ENCODE assay signal across 28 cellular contexts in the genomic region with DNA sequence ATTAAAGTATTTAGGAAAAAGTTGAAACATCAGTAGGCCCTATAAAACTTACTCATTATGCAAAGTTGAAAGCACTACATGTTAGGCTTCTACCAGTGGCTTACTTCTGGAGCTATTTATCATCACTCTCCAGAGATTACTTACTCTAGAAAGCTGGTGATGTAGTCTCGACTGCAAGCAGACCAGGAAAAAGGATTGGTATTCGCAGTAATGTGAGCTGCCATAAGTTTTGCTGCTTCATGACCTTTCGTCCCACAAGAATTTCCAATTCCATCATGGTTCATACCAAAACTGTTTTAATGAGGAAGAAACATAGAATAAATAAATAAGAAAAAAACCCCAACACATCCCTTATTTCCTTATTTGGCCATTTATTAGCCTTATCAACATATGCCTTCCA.
DNase-seq lines count a peak whose midpoint lies in the region; ATAC-seq and TF ChIP-seq lines count a peak whose summit lies in the region.
"Had no signal": no experiment of that assay in that cellular context is flagged by ENCODE, and none has a peak within 500 bp of the region (broad histone marks: within the 10 kb centered on the region; RNA-seq: fewer than 3 reads in every experiment).

No MANE protein-coding gene starts in this region.

- H3K27ac ChIP-seq in gastrocnemius medialis, result no peak overlapping the region
- H3K27ac ChIP-seq: breast epithelium, coronary artery, esophagus muscularis mucosa, heart right ventricle, left lung, testis had no signal

- TF ChIP-seq POLR2A in gastrocnemius medialis (IDR thresholded peaks at IDR 0.05), result no peak

- peak overlapping the region; percentile 20 for H3K27ac Mint-ChIP-seq in osteocyte (ENCODE audit: unreplicated experiment)
- H3K27ac Mint-ChIP-seq: activated naive CD8-positive, alpha-beta T cell treated with anti-CD3 and anti-CD28 coated beads for 36 hours; activated T-helper 17 cell treated with anti-CD3 and anti-CD28 coated beads, Interleukin-2, amount 50 U/mL, for 72 hours; CD4-positive, alpha-beta T cell; IgD-negative memory B cell; naive thymus-derived CD4-positive, alpha-beta T cell; stimulated activated naive B cell treated with anti-CD40 and anti-IgM and Interleukin-4, amounts not matched to agents 10 μg/mL and 1 μg/mL and 100 μg/mL, for 72 hours had no signal

- TF ChIP-seq CTCF in BJ (IDR thresholded peaks at IDR 0.05; ENCODE audit: insufficient read depth, low read depth, low read length) (no peak), fibroblast of mammary gland (conservative IDR thresholded peaks at IDR 0.05; ENCODE audit: control insufficient read depth, insufficient read depth, low read depth, low read length) (no peak), osteocyte (IDR thresholded peaks at IDR 0.05) (no peak), gastrocnemius medialis (IDR thresholded peaks at IDR 0.05 in 4 of 5, conservative IDR thresholded peaks at IDR 0.05 in 1 of 5) (no peak)

- no peaks in the 10 kb centered on the region for H3K9me3 Mint-ChIP-seq in osteocyte (ENCODE audit: unreplicated experiment)
- H3K9me3 Mint-ChIP-seq: activated naive CD8-positive, alpha-beta T cell treated with anti-CD3 and anti-CD28 coated beads for 36 hours; activated T-helper 17 cell treated with anti-CD3 and anti-CD28 coated beads, Interleukin-2, amount 50 U/mL, for 72 hours; CD4-positive, alpha-beta T cell; IgD-negative memory B cell; naive thymus-derived CD4-positive, alpha-beta T cell; stimulated activated naive B cell treated with anti-CD40 and anti-IgM and Interleukin-4, amounts not matched to agents 10 μg/mL and 1 μg/mL and 100 μg/mL, for 72 hours had no signal

- POLR2A ChIA-PET in BJ (lab: Charles Lee), result no interaction called here

- H3K36me3 ChIP-seq in BJ (ENCODE audit: control insufficient read depth, insufficient read depth, low read length), result no peaks in the 10 kb centered on the region; the same call in 1 of the 2 replicates
- H3K36me3 ChIP-seq in gastrocnemius medialis, result no peaks in the 10 kb centered on the region
- H3K36me3 ChIP-seq: breast epithelium, esophagus muscularis mucosa, heart right ventricle, left lung had no signal

- H3K9me3 ChIP-seq in gastrocnemius medialis, result no peaks in the 10 kb centered on the region
- H3K9me3 ChIP-seq: breast epithelium, esophagus muscularis mucosa, heart right ventricle, left lung, testis had no signal

- in situ Hi-C loops in gastrocnemius medialis (cut with MboI; ENCODE audit: low sequenced_read_pairs in 4 of 4), result no loop called here

- peak; percentile 72 for DNase-seq in BJ (ENCODE audit: low read depth)
- peak; percentile 54 for DNase-seq in amniotic stem cell (lab: John Stamatoyannopoulos, UW)
- peak; percentile 57 for DNase-seq in fibroblast of mammary gland (ENCODE audit: low read depth)
- DNase-seq in osteocyte (ENCODE audit: extremely low spot score, unreplicated experiment), result no peak
- no peak for DNase-seq in OCI-M1 (lab: John Stamatoyannopoulos, UW)
- no peak for DNase-seq in KG1 (lab: John Stamatoyannopoulos, UW)
- DNase-seq in gastrocnemius medialis, result no peak
- DNase-seq in NOMO-1 (lab: John Stamatoyannopoulos, UW; ENCODE audit: unreplicated experiment in 2 of 2), result no peak
- DNase-seq: activated naive CD8-positive, alpha-beta T cell treated with anti-CD3 and anti-CD28 coated beads for 36 hours; CD4-positive, alpha-beta T cell; H7; heart right ventricle; left lung; naive thymus-derived CD4-positive, alpha-beta T cell; NCI-H1436; NCI-H446 treated with DMSO at 0.1 percent for 48 hours; occipital lobe; PC-3; Right ventricle myocardium superior; stimulated activated CD4-positive, alpha-beta T cell treated with anti-CD3 and anti-CD28 coated beads, Interleukin-4, amount 100 ng/mL, for 1 hour; stimulated activated naive B cell treated with anti-CD40 and anti-IgM and Interleukin-4, amounts not matched to agents 10 μg/mL and 1 μg/mL and 100 μg/mL, for 72 hours; T-helper 9 cell; testis had no signal

- H3K4me1 Mint-ChIP-seq in osteocyte (ENCODE audit: unreplicated experiment), result peaks cover 7% of the 10 kb centered on the region
- H3K4me1 Mint-ChIP-seq: activated naive CD8-positive, alpha-beta T cell treated with anti-CD3 and anti-CD28 coated beads for 36 hours; activated T-helper 17 cell treated with anti-CD3 and anti-CD28 coated beads, Interleukin-2, amount 50 U/mL, for 72 hours; IgD-negative memory B cell; naive thymus-derived CD4-positive, alpha-beta T cell; stimulated activated naive B cell treated with anti-CD40 and anti-IgM and Interleukin-4, amounts not matched to agents 10 μg/mL and 1 μg/mL and 100 μg/mL, for 72 hours had no signal

- no peaks in the 10 kb centered on the region for H3K27me3 ChIP-seq in BJ (ENCODE audit: control insufficient read depth, insufficient read depth, low read length)
- H3K27me3 ChIP-seq in gastrocnemius medialis, result no peaks in the 10 kb centered on the region
- H3K27me3 ChIP-seq: breast epithelium, esophagus muscularis mucosa, heart right ventricle, left lung, testis had no signal

- no peak overlapping the region for H3K4me3 Mint-ChIP-seq in osteocyte (ENCODE audit: unreplicated experiment)
- H3K4me3 Mint-ChIP-seq: activated naive CD8-positive, alpha-beta T cell treated with anti-CD3 and anti-CD28 coated beads for 36 hours; activated T-helper 17 cell treated with anti-CD3 and anti-CD28 coated beads, Interleukin-2, amount 50 U/mL, for 72 hours; CD4-positive, alpha-beta T cell; IgD-negative memory B cell; naive thymus-derived CD4-positive, alpha-beta T cell; stimulated activated naive B cell treated with anti-CD40 and anti-IgM and Interleukin-4, amounts not matched to agents 10 μg/mL and 1 μg/mL and 100 μg/mL, for 72 hours had no signal

- CTCF ChIA-PET in BJ (lab: Yijun Ruan, JAX), result interaction anchor here (0.8 kb wide), 1 partner anchor 14 kb away, joined by 3 read pairs; no protein-coding TSS in a partner anchor

- H3K4me1 ChIP-seq in gastrocnemius medialis, result no peaks in the 10 kb centered on the region
- H3K4me1 ChIP-seq: breast epithelium, heart right ventricle, left lung, testis had no signal

- intact Hi-C loops in gastrocnemius medialis (cut with DNase I; ENCODE audit: low total_unique reads), result no loop called here

- no peaks in the 10 kb centered on the region for H3K27me3 Mint-ChIP-seq in osteocyte (ENCODE audit: unreplicated experiment)
- H3K27me3 Mint-ChIP-seq: activated naive CD8-positive, alpha-beta T cell treated with anti-CD3 and anti-CD28 coated beads for 36 hours; activated T-helper 17 cell treated with anti-CD3 and anti-CD28 coated beads, Interleukin-2, amount 50 U/mL, for 72 hours; CD4-positive, alpha-beta T cell; IgD-negative memory B cell; stimulated activated naive B cell treated with anti-CD40 and anti-IgM and Interleukin-4, amounts not matched to agents 10 μg/mL and 1 μg/mL and 100 μg/mL, for 72 hours had no signal

- H3K4me3 ChIP-seq in BJ (ENCODE audit: low read depth, low read length) (no peak overlapping the region), fibroblast of mammary gland (ENCODE audit: control insufficient read depth, low read depth, low read length) (no peak overlapping the region), gastrocnemius medialis (no peak overlapping the region)
- H3K4me3 ChIP-seq: breast epithelium, coronary artery, esophagus muscularis mucosa, heart right ventricle, left lung, testis had no signal

- ATAC-seq in gastrocnemius medialis, result no peak
- ATAC-seq: activated T-helper 17 cell treated with anti-CD3 and anti-CD28 coated beads, Interleukin-2, amount 50 U/mL, for 72 hours; heart right ventricle; left lung; naive thymus-derived CD4-positive, alpha-beta T cell; PC-3; stimulated activated naive B cell treated with anti-CD40 and anti-IgM and Interleukin-4, amounts not matched to agents 10 μg/mL and 1 μg/mL and 100 μg/mL, for 72 hours had no signal

- no peaks in the 10 kb centered on the region for H3K36me3 Mint-ChIP-seq in osteocyte (ENCODE audit: unreplicated experiment)
- H3K36me3 Mint-ChIP-seq: activated naive CD8-positive, alpha-beta T cell treated with anti-CD3 and anti-CD28 coated beads for 36 hours; IgD-negative memory B cell; naive thymus-derived CD4-positive, alpha-beta T cell; stimulated activated naive B cell treated with anti-CD40 and anti-IgM and Interleukin-4, amounts not matched to agents 10 μg/mL and 1 μg/mL and 100 μg/mL, for 72 hours had no signal

Comparison
In these comparisons a context has a peak if more than half of its experiments do, and no peak if none do; other contexts are left out.
1. DNase-seq: peak in BJ (single experiment), amniotic stem cell (single experiment) and fibroblast of mammary gland (single experiment); none in osteocyte (single experiment), OCI-M1 (single experiment), KG1 (single experiment), gastrocnemius medialis (0 of 2) and NOMO-1 (0 of 2).